In the genomic region with DNA sequence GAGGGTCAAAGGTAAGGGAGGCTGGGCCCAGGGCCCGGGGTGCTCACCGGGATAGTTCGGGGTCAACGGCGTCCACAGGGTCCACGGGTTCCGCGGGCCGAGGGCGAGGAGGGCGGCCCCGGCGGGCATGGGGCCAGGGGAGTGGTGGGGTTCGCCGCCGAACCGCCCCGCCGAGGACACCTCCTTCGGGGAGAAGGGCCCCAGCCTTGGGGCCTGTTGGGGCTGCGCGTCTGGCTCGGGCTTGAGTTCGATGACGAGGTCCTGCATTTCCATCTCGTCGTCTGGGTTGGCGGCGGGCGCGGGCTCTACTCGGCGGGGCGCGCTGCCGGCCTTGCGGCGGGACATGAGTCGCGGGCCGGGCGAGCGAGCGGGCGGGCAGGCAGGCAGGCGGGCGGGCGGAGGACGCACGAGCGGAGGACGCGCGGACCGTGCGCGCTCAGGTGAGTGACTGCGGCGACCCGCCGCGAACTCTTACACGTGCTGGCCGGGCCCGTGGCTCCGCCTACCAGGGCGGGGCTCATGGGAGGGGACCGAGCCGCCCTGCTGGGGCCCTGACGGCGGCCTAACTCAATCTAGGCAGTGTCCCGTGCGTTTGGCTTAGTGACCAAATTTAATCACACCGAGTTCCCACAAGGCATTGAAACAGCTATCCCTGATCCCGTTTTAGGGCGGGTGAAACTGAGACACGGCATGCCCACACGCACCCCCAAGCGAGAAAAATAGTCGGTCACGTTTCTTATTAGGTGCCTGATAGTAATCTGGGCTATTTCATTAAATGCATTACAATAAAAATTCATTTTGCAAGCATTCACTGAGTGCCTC, we compare ENCODE assay signal across 8 cellular contexts. TPM values are rescaled to one million over a fixed set of nuclear protein-coding genes. Genes with fewer than 3 reads are reported as not detected.
DNase-seq lines count a peak whose midpoint lies in the region; ATAC-seq and TF ChIP-seq lines count a peak whose summit lies in the region.

A gene (minus strand): TSS at position 450 of the 822 bp plus-strand sequence. CDS start 105 bp downstream, at position 345.

- intact Hi-C loops in activated B cell treated with CpG ODN at 0.5 μM for 24 hours (cut with micrococcal nuclease) = loop anchor here (5.0 to 10.0 kb wide), 3 partner anchors 324 to 789 kb away; a partner anchor contains a TSS

- H3K4me1 Mint-ChIP-seq in activated B cell treated with CpG ODN at 0.5 μM for 24 hours = peaks cover 59% of the 10 kb centered on the region
- H3K4me1 Mint-ChIP-seq in central memory CD8-positive, alpha-beta T cell = peaks cover 47% of the 10 kb centered on the region

- POLR2A ChIA-PET in HEK293 (lab: Yijun Ruan, JAX) (interaction anchor here (0.7 to 1.2 kb wide), 5 partner anchors 13 to 199 kb away, joined by 3 to 11 read pairs (median 4); a partner anchor contains a TSS), activated B cell treated with CpG ODN at 0.5 μM for 24 hours (lab: Charles Lee) (interaction anchor here (0.9 to 3.4 kb wide), 10 partner anchors 16 to 186 kb away, joined by 3 to 45 read pairs (median 6); a partner anchor contains a TSS)

- H3K36me3 ChIP-seq in GM06990 (ENCODE audit: control insufficient read depth, insufficient read depth, low read length) = peaks cover 9% of the 10 kb centered on the region
- H3K36me3 ChIP-seq in HEK293 (ENCODE audit: control insufficient read depth in 2 of 2, insufficient read depth in 1 of 2, low read length in 2 of 2) = peaks cover 12 to 17% of the 10 kb centered on the region in 2 experiments; a peak in 2 of 3 replicates

- H3K27ac Mint-ChIP-seq in activated B cell treated with CpG ODN at 0.5 μM for 24 hours = peak within 1 kb of the TSS; percentile 90
- H3K27ac Mint-ChIP-seq in central memory CD8-positive, alpha-beta T cell (ENCODE audit: low read depth) = peak within 1 kb of the TSS; percentile 74

- H3K4me3 Mint-ChIP-seq in activated B cell treated with CpG ODN at 0.5 μM for 24 hours = peak within 1 kb of the TSS; percentile 93
- peak within 1 kb of the TSS; percentile 80 for H3K4me3 Mint-ChIP-seq in central memory CD8-positive, alpha-beta T cell

- CTCF ChIA-PET in HEK293 (lab: Yijun Ruan, JAX) (interaction anchor here (0.9 to 1.9 kb wide), 3 partner anchors 17 to 50 kb away, joined by 3 to 6 read pairs (median 3); no protein-coding TSS in a partner anchor), activated B cell treated with CpG ODN at 0.5 μM for 24 hours (lab: Charles Lee) (no interaction called here)

- H3K4me1 ChIP-seq in HEK293 (ENCODE audit: control insufficient read depth, insufficient read depth, low read length) = peaks cover 18% of the 10 kb centered on the region

- peak within 1 kb of the TSS; percentile 97 for H3K4me3 ChIP-seq in GM06990 (replicated peaks; ENCODE audit: low read depth, low read length)
- H3K4me3 ChIP-seq in HEK293 (ENCODE audit: low read depth, low read length) = peak within 1 kb of the TSS; percentile 22

- H3K27me3 ChIP-seq in GM06990 (replicated peaks; ENCODE audit: control insufficient read depth, insufficient read depth, low read length) = no peaks in the 10 kb centered on the region

- H3K9me3 Mint-ChIP-seq in activated B cell treated with CpG ODN at 0.5 μM for 24 hours = no peaks in the 10 kb centered on the region
- no peaks in the 10 kb centered on the region for H3K9me3 Mint-ChIP-seq in central memory CD8-positive, alpha-beta T cell

- TF ChIP-seq CTCF in GM06990 (IDR thresholded peaks at IDR 0.05; ENCODE audit: insufficient read depth, low read length, poor library complexity, severe bottlenecking) (no peak), HEK293 (tag by site-specific recombination; IDR thresholded peaks at IDR 0.05) (no peak), activated B cell treated with CpG ODN at 0.5 μM for 24 hours (IDR thresholded peaks at IDR 0.05) (no peak)

- DNase-seq in GM06990 (ENCODE audit: extremely low read depth, insufficient read length) = peak; percentile 90
- DNase-seq in NCI-H146 treated with DMSO at 0.1 percent for 48 hours (lab: John Stamatoyannopoulos, UW; ENCODE audit: unreplicated experiment) = peak; percentile 74
- peak; percentile 85 for DNase-seq in activated B cell treated with CpG ODN at 0.5 μM for 24 hours
- DNase-seq in central memory CD8-positive, alpha-beta T cell (ENCODE audit: low spot score in 2 of 2) = peak; percentile 58 to 62
- peak; percentile 79 for DNase-seq in left kidney (ENCODE audit: low read depth, low spot score)
- peak; percentile 74 to 81 for DNase-seq in stimulated activated CD4-positive, alpha-beta T cell treated with anti-CD3 and anti-CD28 coated beads, Interleukin-4, amount 100 ng/mL, for 48 hours (ENCODE audit: low read depth in 2 of 2)

- ATAC-seq in activated B cell treated with CpG ODN at 0.5 μM for 24 hours (ENCODE audit: low read depth) = peak; percentile 50
- peak; percentile 62 for ATAC-seq in central memory CD8-positive, alpha-beta T cell (replicated peaks; ENCODE audit: extremely low read depth, poor library complexity, severe bottlenecking)
- ATAC-seq in HG03378 (IDR thresholded peaks at IDR 0.05; ENCODE audit: unreplicated experiment) = no peak

- H3K27ac ChIP-seq in HEK293 (ENCODE audit: extremely low read depth, low read depth, low read length) = peak within 1 kb of the TSS; percentile 53

- no peaks in the 10 kb centered on the region for H3K27me3 Mint-ChIP-seq in activated B cell treated with CpG ODN at 0.5 μM for 24 hours
- H3K27me3 Mint-ChIP-seq in central memory CD8-positive, alpha-beta T cell = no peaks in the 10 kb centered on the region

- peaks cover 39% of the 10 kb centered on the region for H3K36me3 Mint-ChIP-seq in activated B cell treated with CpG ODN at 0.5 μM for 24 hours (ENCODE audit: low read depth)
- peaks cover 18% of the 10 kb centered on the region for H3K36me3 Mint-ChIP-seq in central memory CD8-positive, alpha-beta T cell (ENCODE audit: insufficient read depth)

- H3K9me3 ChIP-seq in HEK293 (ENCODE audit: control insufficient read depth, insufficient read depth, low read depth, low read length) = no peaks in the 10 kb centered on the region

TF ChIP-seq in HEK293, 187 proteins besides CTCF, POLR2A, EP300 and RAD21 (continues in another document):
- TF ChIP-seq SP2 (tag by site-specific recombination; IDR thresholded peaks at IDR 0.05) = peak; percentile 62
- TF ChIP-seq KLF8 (tag by site-specific recombination; IDR thresholded peaks at IDR 0.05) = peak; percentile 90; the same call in 1 of the 2 replicates
- TF ChIP-seq ZNF501 (tag by site-specific recombination; IDR thresholded peaks at IDR 0.05) = 0 out of 2 replicates have a peak, but pooled peaks have one; percentile 29
- peak; percentile 62 for TF ChIP-seq ZEB2 (tag by site-specific recombination; IDR thresholded peaks at IDR 0.05)
- TF ChIP-seq, protein P1, sequence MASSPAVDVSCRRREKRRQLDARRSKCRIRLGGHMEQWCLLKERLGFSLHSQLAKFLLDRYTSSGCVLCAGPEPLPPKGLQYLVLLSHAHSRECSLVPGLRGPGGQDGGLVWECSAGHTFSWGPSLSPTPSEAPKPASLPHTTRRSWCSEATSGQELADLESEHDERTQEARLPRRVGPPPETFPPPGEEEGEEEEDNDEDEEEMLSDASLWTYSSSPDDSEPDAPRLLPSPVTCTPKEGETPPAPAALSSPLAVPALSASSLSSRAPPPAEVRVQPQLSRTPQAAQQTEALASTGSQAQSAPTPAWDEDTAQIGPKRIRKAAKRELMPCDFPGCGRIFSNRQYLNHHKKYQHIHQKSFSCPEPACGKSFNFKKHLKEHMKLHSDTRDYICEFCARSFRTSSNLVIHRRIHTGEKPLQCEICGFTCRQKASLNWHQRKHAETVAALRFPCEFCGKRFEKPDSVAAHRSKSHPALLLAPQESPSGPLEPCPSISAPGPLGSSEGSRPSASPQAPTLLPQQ (tag by site-specific recombination; IDR thresholded peaks at IDR 0.05) = peak; percentile 21; the same call in 1 of the 2 replicates
- TF ChIP-seq ZBTB20 (tag by site-specific recombination; IDR thresholded peaks at IDR 0.05) = peak; percentile 94
- no peak for TF ChIP-seq ZNF623 (tag by site-specific recombination; IDR thresholded peaks at IDR 0.05)
- TF ChIP-seq ZNF423 (tag by site-specific recombination; IDR thresholded peaks at IDR 0.05) = no peak
- no peak for TF ChIP-seq REPIN1 (tag by site-specific recombination; IDR thresholded peaks at IDR 0.05; ENCODE audit: low read depth)
- TF ChIP-seq, protein P2, sequence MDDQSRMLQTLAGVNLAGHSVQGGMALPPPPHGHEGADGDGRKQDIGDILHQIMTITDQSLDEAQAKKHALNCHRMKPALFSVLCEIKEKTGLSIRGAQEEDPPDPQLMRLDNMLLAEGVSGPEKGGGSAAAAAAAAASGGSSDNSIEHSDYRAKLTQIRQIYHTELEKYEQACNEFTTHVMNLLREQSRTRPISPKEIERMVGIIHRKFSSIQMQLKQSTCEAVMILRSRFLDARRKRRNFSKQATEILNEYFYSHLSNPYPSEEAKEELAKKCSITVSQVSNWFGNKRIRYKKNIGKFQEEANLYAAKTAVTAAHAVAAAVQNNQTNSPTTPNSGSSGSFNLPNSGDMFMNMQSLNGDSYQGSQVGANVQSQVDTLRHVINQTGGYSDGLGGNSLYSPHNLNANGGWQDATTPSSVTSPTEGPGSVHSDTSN (CRISPR knock-in tag; IDR thresholded peaks at IDR 0.05) = peak; percentile 47; the same call in 1 of the 2 replicates
- TF ChIP-seq, protein P3, sequence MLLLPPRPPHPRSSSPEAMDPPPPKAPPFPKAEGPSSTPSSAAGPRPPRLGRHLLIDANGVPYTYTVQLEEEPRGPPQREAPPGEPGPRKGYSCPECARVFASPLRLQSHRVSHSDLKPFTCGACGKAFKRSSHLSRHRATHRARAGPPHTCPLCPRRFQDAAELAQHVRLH (tag by site-specific recombination; IDR thresholded peaks at IDR 0.05) = no peak
- TF ChIP-seq, protein P4, sequence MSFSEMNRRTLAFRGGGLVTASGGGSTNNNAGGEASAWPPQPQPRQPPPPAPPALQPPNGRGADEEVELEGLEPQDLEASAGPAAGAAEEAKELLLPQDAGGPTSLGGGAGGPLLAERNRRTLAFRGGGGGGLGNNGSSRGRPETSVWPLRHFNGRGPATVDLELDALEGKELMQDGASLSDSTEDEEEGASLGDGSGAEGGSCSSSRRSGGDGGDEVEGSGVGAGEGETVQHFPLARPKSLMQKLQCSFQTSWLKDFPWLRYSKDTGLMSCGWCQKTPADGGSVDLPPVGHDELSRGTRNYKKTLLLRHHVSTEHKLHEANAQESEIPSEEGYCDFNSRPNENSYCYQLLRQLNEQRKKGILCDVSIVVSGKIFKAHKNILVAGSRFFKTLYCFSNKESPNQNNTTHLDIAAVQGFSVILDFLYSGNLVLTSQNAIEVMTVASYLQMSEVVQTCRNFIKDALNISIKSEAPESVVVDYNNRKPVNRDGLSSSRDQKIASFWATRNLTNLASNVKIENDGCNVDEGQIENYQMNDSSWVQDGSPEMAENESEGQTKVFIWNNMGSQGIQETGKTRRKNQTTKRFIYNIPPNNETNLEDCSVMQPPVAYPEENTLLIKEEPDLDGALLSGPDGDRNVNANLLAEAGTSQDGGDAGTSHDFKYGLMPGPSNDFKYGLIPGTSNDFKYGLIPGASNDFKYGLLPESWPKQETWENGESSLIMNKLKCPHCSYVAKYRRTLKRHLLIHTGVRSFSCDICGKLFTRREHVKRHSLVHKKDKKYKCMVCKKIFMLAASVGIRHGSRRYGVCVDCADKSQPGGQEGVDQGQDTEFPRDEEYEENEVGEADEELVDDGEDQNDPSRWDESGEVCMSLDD (tag by site-specific recombination; IDR thresholded peaks at IDR 0.05) = peak; percentile 90; the same call in 1 of the 2 replicates

RNA-seq across cellular contexts. Expression of the gene that starts here (rescaled TPM):
- total RNA-seq in activated B cell treated with CpG ODN at 0.5 μM for 24 hours = 27.8 and 28.0 TPM in 2 replicates
